Comparison of ENCODE assay signal across 8 cellular contexts in genomic region chr9:83817356-83818278, GRCh38. TPM values are rescaled to one million over a fixed set of nuclear protein-coding genes. Genes with fewer than 3 reads are reported as not detected.
DNase-seq lines count a peak whose midpoint lies in the region; ATAC-seq and TF ChIP-seq lines count a peak whose summit lies in the region.
"Not testable (repeated sequence)": the region's sequence is repeated elsewhere in the genome, so short reads cannot be mapped to it uniquely, and the experiment has no call there.

GKAP1 (minus strand) TSS chr9:83817769; CDS start chr9:83806517, 11,252 bp downstream.

- peak; percentile 74 for ATAC-seq in GM19467 (IDR thresholded peaks at IDR 0.05; ENCODE audit: unreplicated experiment)

- H3K9me3 Mint-ChIP-seq in endothelial cell (ENCODE audit: unreplicated experiment); mesothelial cell of epicardium: not testable (repeated sequence)

- not testable (repeated sequence) for H3K36me3 Mint-ChIP-seq in endothelial cell (ENCODE audit: low read depth, unreplicated experiment); mesothelial cell of epicardium

- H3K27me3 Mint-ChIP-seq in endothelial cell (ENCODE audit: unreplicated experiment); mesothelial cell of epicardium (ENCODE audit: low read depth): not testable (repeated sequence)

- not testable (repeated sequence) for H3K4me1 Mint-ChIP-seq in endothelial cell (ENCODE audit: unreplicated experiment)
- H3K4me1 Mint-ChIP-seq in mesothelial cell of epicardium, result peaks cover 13% of the 10 kb centered on the region

- peak within 1 kb of the TSS; percentile 83 for H3K4me3 Mint-ChIP-seq in endothelial cell (ENCODE audit: unreplicated experiment)
- peak within 1 kb of the TSS; percentile 77 for H3K4me3 Mint-ChIP-seq in mesothelial cell of epicardium

- not testable (repeated sequence) for TF ChIP-seq CTCF in endothelial cell (IDR thresholded peaks at IDR 0.05; ENCODE audit: unreplicated experiment); mesothelial cell of epicardium (IDR thresholded peaks at IDR 0.05; ENCODE audit: unreplicated experiment)

- H3K27ac Mint-ChIP-seq in endothelial cell (ENCODE audit: unreplicated experiment), result not testable (repeated sequence)
- H3K27ac Mint-ChIP-seq in mesothelial cell of epicardium, result peak within 1 kb of the TSS; percentile 81

- peak; percentile 13 for DNase-seq in COLO829 (ENCODE audit: low spot score)
- DNase-seq in HK-2 (ENCODE audit: unreplicated experiment), result peak; percentile 75
- peak; percentile 14 for DNase-seq in NOMO-1 treated with dmso at 0.1 percent for 144 hours (lab: John Stamatoyannopoulos, UW; ENCODE audit: unreplicated experiment)
- peak; percentile 82 for DNase-seq in activated CD8-positive, alpha-beta memory T cell treated with anti-CD3 and anti-CD28 coated beads, Interleukin-2, amount 50 U/mL, for 4 hours
- peak; percentile 63 for DNase-seq in endothelial cell (ENCODE audit: low spot score)
- peak; percentile 52 to 76 for DNase-seq in mesothelial cell of epicardium (ENCODE audit: low spot score in 2 of 2, unreplicated experiment in 2 of 2)
- DNase-seq in stimulated activated CD8-positive, alpha-beta memory T cell treated with anti-CD3 and anti-CD28 coated beads, Interleukin-12 subunit alpha, Interleukin-12 subunit beta, amount 100 ng/mL, for 4 hours (ENCODE audit: low read depth), result peak; percentile 72

RNA-seq across cellular contexts. Expression of gene GKAP1, which starts in this region (rescaled TPM):
- total RNA-seq in endothelial cell (ENCODE audit: unreplicated experiment), result 3.5 TPM
- total RNA-seq in mesothelial cell of epicardium, result 7.6 to 9.6 TPM (median 8.6 TPM) in 3 replicates

Comparison
In these comparisons a context has a peak if more than half of its experiments do, and no peak if none do; other contexts are left out.
1. Peak in every context shown above with its lines: DNase-seq and ATAC-seq.
2. DNase-seq: peak in every context shown above with its lines; median percentile 82 in activated CD8-positive, alpha-beta memory T cell treated with anti-CD3 and anti-CD28 coated beads, Interleukin-2, amount 50 U/mL, for 4 hours; 75 in HK-2; 72 in stimulated activated CD8-positive, alpha-beta memory T cell treated with anti-CD3 and anti-CD28 coated beads, Interleukin-12 subunit alpha, Interleukin-12 subunit beta, amount 100 ng/mL, for 4 hours; 64 in mesothelial cell of epicardium; 63 in endothelial cell; 14 in NOMO-1 treated with dmso at 0.1 percent for 144 hours; 13 in COLO829.